Comparison of ENCODE assay signal across 26 cellular contexts in the genomic region with DNA sequence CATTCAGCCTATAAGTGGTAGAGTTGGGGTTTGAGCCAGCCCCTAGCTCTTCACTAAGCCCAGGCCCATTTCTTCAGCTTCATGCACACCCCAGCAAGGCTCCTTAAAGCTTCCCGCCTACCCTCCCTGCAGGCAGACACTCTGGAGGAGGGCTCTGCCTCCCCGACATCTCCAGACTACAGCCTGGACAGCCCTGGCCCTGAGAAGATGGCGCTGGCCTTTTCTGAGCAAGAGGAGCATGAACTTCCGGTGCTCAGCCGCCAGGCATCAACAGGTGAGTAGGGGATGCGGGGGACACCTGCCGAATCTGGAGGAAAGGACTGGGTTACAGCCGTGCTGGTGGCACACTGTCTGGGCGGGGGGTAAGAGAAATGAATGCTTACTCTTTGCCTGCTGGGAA. TPM values are rescaled to one million over a fixed set of nuclear protein-coding genes. Genes with fewer than 3 reads are reported as not detected.
DNase-seq lines count a peak whose midpoint lies in the region; ATAC-seq lines count a peak whose summit lies in the region.
"Had no signal": no experiment of that assay in that cellular context is flagged by ENCODE, and none has a peak within 500 bp of the region (broad histone marks: within the 10 kb centered on the region; RNA-seq: fewer than 3 reads in every experiment).

No MANE protein-coding gene starts in this region.

- peaks cover 15% of the 10 kb centered on the region for H3K4me1 Mint-ChIP-seq in activated T-cell treated with anti-CD3 and anti-CD28 coated beads, Interleukin-2, amount 50 U/mL, for 72 hours (ENCODE audit: low read depth)
- H3K4me1 Mint-ChIP-seq in immature natural killer cell: peaks cover 48 to 49% of the 10 kb centered on the region in 2 donors
- H3K4me1 Mint-ChIP-seq: GM23338 had no signal

- H3K36me3 Mint-ChIP-seq in activated T-cell treated with anti-CD3 and anti-CD28 coated beads, Interleukin-2, amount 50 U/mL, for 72 hours (ENCODE audit: insufficient read depth in 2 of 2): peaks cover 5 to 10% of the 10 kb centered on the region in 2 donors
- peaks cover 17 to 43% (median 26%) of the 10 kb centered on the region in 3 donors for H3K36me3 Mint-ChIP-seq in immature natural killer cell

- no peak for ATAC-seq in activated T-cell treated with anti-CD3 and anti-CD28 coated beads, Interleukin-2, amount 50 U/mL, for 72 hours (replicated peaks in 1 of 2)
- ATAC-seq: GM23338, SK-N-SH treated with all-trans-retinoic acid at 6 μM for 48 hours had no signal

- no peak overlapping the region for H3K4me3 Mint-ChIP-seq in activated T-cell treated with anti-CD3 and anti-CD28 coated beads, Interleukin-2, amount 50 U/mL, for 72 hours
- H3K4me3 Mint-ChIP-seq in immature natural killer cell: no peak overlapping the region
- H3K4me3 Mint-ChIP-seq: CD4-positive, CD25-positive, alpha-beta regulatory T cell; GM23338 had no signal

- no peaks in the 10 kb centered on the region for H3K9me3 Mint-ChIP-seq in activated T-cell treated with anti-CD3 and anti-CD28 coated beads, Interleukin-2, amount 50 U/mL, for 72 hours
- no peaks in the 10 kb centered on the region for H3K9me3 Mint-ChIP-seq in immature natural killer cell
- H3K9me3 Mint-ChIP-seq: CD4-positive, CD25-positive, alpha-beta regulatory T cell; GM23338 had no signal

- peak overlapping the region; percentile 40 for H3K27ac Mint-ChIP-seq in activated T-cell treated with anti-CD3 and anti-CD28 coated beads, Interleukin-2, amount 50 U/mL, for 72 hours
- H3K27ac Mint-ChIP-seq in immature natural killer cell: peak overlapping the region in 5 of 6 donors; percentile 61 to 94 (median 88)
- H3K27ac Mint-ChIP-seq: GM23338 had no signal

- peaks cover 98% of the 10 kb centered on the region for H3K36me3 ChIP-seq in KOPT-K1 (ENCODE audit: insufficient read depth, low read length)
- H3K36me3 ChIP-seq: BE2C, HAP-1, Peyer's patch had no signal

- no peaks in the 10 kb centered on the region for H3K27me3 Mint-ChIP-seq in activated T-cell treated with anti-CD3 and anti-CD28 coated beads, Interleukin-2, amount 50 U/mL, for 72 hours (ENCODE audit: low read depth)
- H3K27me3 Mint-ChIP-seq in immature natural killer cell (ENCODE audit: low read depth in 3 of 3): peaks cover 0 to 11% (median 2%) of the 10 kb centered on the region in 3 donors
- H3K27me3 Mint-ChIP-seq: CD4-positive, CD25-positive, alpha-beta regulatory T cell had no signal

- no peaks in the 10 kb centered on the region for H3K9me3 ChIP-seq in KOPT-K1 (ENCODE audit: insufficient read depth, low read length, poor library complexity, severe bottlenecking)
- H3K9me3 ChIP-seq: BE2C, Caco-2, HAP-1, Peyer's patch had no signal

- H3K27ac ChIP-seq in KOPT-K1 (ENCODE audit: low read depth, low read length, poor library complexity, severe bottlenecking): peak overlapping the region; percentile 13
- H3K27ac ChIP-seq: Peyer's patch had no signal

- DNase-seq in activated T-cell treated with anti-CD3 and anti-CD28 coated beads, Interleukin-2, amount 50 U/mL, for 72 hours: no peak
- DNase-seq in activated T-cell treated with anti-CD3 and anti-CD28 coated beads, Interleukin-2, amount 50 U/mL, for 48 hours: no peak
- DNase-seq in immature natural killer cell (no peak), T1000 (lab: John Stamatoyannopoulos, UW) (no peak)
- no peak for DNase-seq in stimulated activated naive CD4-positive, alpha-beta T cell (lab: John Stamatoyannopoulos, UW)
- DNase-seq in stimulated activated CD4-positive, alpha-beta T cell treated with anti-CD3 and anti-CD28 coated beads, Interleukin-4, amount 100 ng/mL, for 4 hours: no peak
- DNase-seq: BE2C; Caco-2; CD4-positive, CD25-positive, alpha-beta regulatory T cell; DMS 273 treated with DMSO at 0.1 percent for 48 hours; DMS79 treated with DMSO at 0.1 percent for 48 hours; KG1; NCI-H1105; NCI-H146; NCI-H2029 treated with DMSO at 0.1 percent for 48 hours; NCI-H226; NCI-H510A treated with DMSO at 0.1 percent for 48 hours; NCI-H774; NK-92 treated with Interleukin-12 subunit alpha and Interleukin-12 subunit beta, amount 100 ng/mL, for 24 hours; Peyer's patch had no signal

RNA-seq across cellular contexts. Expression of a gene that starts 11.1 kb away (rescaled TPM):
- total RNA-seq in activated T-cell treated with anti-CD3 and anti-CD28 coated beads, Interleukin-2, amount 50 U/mL, for 72 hours: 100 to 1,000 TPM; 148 to 166 TPM
- polyA plus RNA-seq in immature natural killer cell: 100 to 1,000 TPM; 254 to 569 (median 270) TPM
- total RNA-seq: A673, Caco-2, GM23338 had no signal

RNA-seq across cellular contexts. Expression of a gene that starts 52.0 kb away (rescaled TPM):
- under 1 TPM; 0.24 to 0.42 TPM for total RNA-seq in activated T-cell treated with anti-CD3 and anti-CD28 coated beads, Interleukin-2, amount 50 U/mL, for 72 hours
- polyA plus RNA-seq in immature natural killer cell: 1 to 10 TPM in 2 of 3 donors, under 1 TPM in 1; 0.60 to 2.9 (median 2.7) TPM
- total RNA-seq: A673, GM23338, OCI-LY7 had no signal
- polyA plus RNA-seq: GM23338 had no signal

RNA-seq across cellular contexts. Expression of a gene that starts 52.9 kb away (rescaled TPM):
- 10 to 100 TPM; 12.6 to 12.8 TPM for total RNA-seq in activated T-cell treated with anti-CD3 and anti-CD28 coated beads, Interleukin-2, amount 50 U/mL, for 72 hours
- polyA plus RNA-seq in immature natural killer cell: 1 to 10 TPM; 1.4 to 2.2 (median 1.6) TPM
